Comparison of ENCODE assay signal across 23 cellular contexts in genomic region chr3:172237121-172237742, GRCh38.
"Had no signal": no experiment of that assay in that cellular context is flagged by ENCODE, and none has a peak within 500 bp of the region (broad histone marks: within the 10 kb centered on the region; RNA-seq: fewer than 3 reads in every experiment).

No MANE protein-coding gene starts in this region.

- H3K27me3 Mint-ChIP-seq: activated naive CD4-positive, alpha-beta T cell treated with anti-CD3 and anti-CD28 coated beads, Interleukin-2, amount 50 U/mL, for 24 hours; naive thymus-derived CD8-positive, alpha-beta T cell; stimulated activated naive CD8-positive, alpha-beta T cell treated with anti-CD3 and anti-CD28 coated beads, Interleukin-15, amount 100 ng/mL, for 72 hours had no signal

- H3K4me1 Mint-ChIP-seq: stimulated activated naive CD8-positive, alpha-beta T cell treated with anti-CD3 and anti-CD28 coated beads, Interleukin-15, amount 100 ng/mL, for 72 hours had no signal

- H3K27ac ChIP-seq: dorsolateral prefrontal cortex, foreskin keratinocyte, skin epidermis, suprapubic skin, transverse colon, uterus had no signal

- H3K27me3 ChIP-seq: dorsolateral prefrontal cortex, foreskin keratinocyte, suprapubic skin, transverse colon, uterus had no signal

- H3K4me1 ChIP-seq: foreskin keratinocyte, suprapubic skin, uterus had no signal

- ATAC-seq: activated CD4-positive, CD25-positive, alpha-beta regulatory T cell treated with anti-CD3 and anti-CD28 coated beads, Interleukin-2, amount 50 U/mL, for 24 hours; activated T-cell treated with anti-CD3 and anti-CD28 coated beads, Interleukin-2, amount 50 U/mL, for 72 hours; foreskin keratinocyte; naive thymus-derived CD8-positive, alpha-beta T cell; stimulated activated naive CD8-positive, alpha-beta T cell treated with anti-CD3 and anti-CD28 coated beads, Interleukin-15, amount 100 ng/mL, for 72 hours had no signal

- DNase-seq: activated CD4-positive, alpha-beta T cell treated with anti-CD3 and anti-CD28 coated beads, Interleukin-2, amount 50 U/mL, for 1 hour; activated CD8-positive, alpha-beta memory T cell treated with anti-CD3 and anti-CD28 coated beads for 24 hours; activated CD8-positive, alpha-beta memory T cell treated with anti-CD3 and anti-CD28 coated beads, Interleukin-2, amount 50 U/mL, for 48 hours; activated effector memory CD4-positive, alpha-beta T cell treated with anti-CD3 and anti-CD28 coated beads, Interleukin-2, amount 50 U/mL, for 16 hours; activated T-cell treated with anti-CD3 and anti-CD28 coated beads, Interleukin-2, amount 50 U/mL, for 72 hours; dorsolateral prefrontal cortex; foreskin keratinocyte; hippocampal formation; islet precursor cell; mesendoderm; naive thymus-derived CD8-positive, alpha-beta T cell; posterior cingulate gyrus; retina; stimulated activated CD4-positive, alpha-beta T cell treated with anti-CD3 and anti-CD28 coated beads, Interleukin-15, amount 100 ng/mL, for 24 hours; stimulated activated CD4-positive, alpha-beta T cell treated with anti-CD3 and anti-CD28 coated beads, Interleukin-2, amount 100 ng/mL, for 48 hours; stimulated activated naive CD8-positive, alpha-beta T cell treated with anti-CD3 and anti-CD28 coated beads, Interleukin-15, amount 100 ng/mL, for 72 hours; transverse colon; uterus had no signal

- H3K4me3 ChIP-seq: dorsolateral prefrontal cortex, skin epidermis, suprapubic skin, transverse colon, uterus had no signal

- H3K9me3 ChIP-seq: suprapubic skin, transverse colon, uterus had no signal

- H3K4me3 Mint-ChIP-seq: activated naive CD4-positive, alpha-beta T cell treated with anti-CD3 and anti-CD28 coated beads, Interleukin-2, amount 50 U/mL, for 24 hours; activated T-cell treated with anti-CD3 and anti-CD28 coated beads, Interleukin-2, amount 50 U/mL, for 72 hours; naive thymus-derived CD8-positive, alpha-beta T cell; stimulated activated naive CD8-positive, alpha-beta T cell treated with anti-CD3 and anti-CD28 coated beads, Interleukin-15, amount 100 ng/mL, for 72 hours; T-helper 1 cell treated with Interleukin-12 subunit alpha and Interleukin-12 subunit beta and Interleukin-4 antibody, amounts not matched to agents 30 μg/mL and 1 μg/mL, for 36 hours had no signal

- H3K36me3 ChIP-seq: suprapubic skin, transverse colon, uterus had no signal

- H3K27ac Mint-ChIP-seq: activated naive CD4-positive, alpha-beta T cell treated with anti-CD3 and anti-CD28 coated beads, Interleukin-2, amount 50 U/mL, for 24 hours; activated T-cell treated with anti-CD3 and anti-CD28 coated beads, Interleukin-2, amount 50 U/mL, for 72 hours; T-helper 1 cell treated with Interleukin-12 subunit alpha and Interleukin-12 subunit beta and Interleukin-4 antibody, amounts not matched to agents 30 μg/mL and 1 μg/mL, for 36 hours had no signal
